In genomic region chr1:45687753-45688737, GRCh38 we compare ENCODE assay signal across 8 cellular contexts. TPM values are rescaled to one million over a fixed set of nuclear protein-coding genes. Genes with fewer than 3 reads are reported as not detected.
DNase-seq lines count a peak whose midpoint lies in the region; ATAC-seq and TF ChIP-seq lines count a peak whose summit lies in the region.

TMEM69 (plus strand) TSS chr1:45688181; CDS start chr1:45691069, 2,888 bp downstream.

- ATAC-seq in GM19324 (IDR thresholded peaks at IDR 0.05; ENCODE audit: low FRiP score, unreplicated experiment) = no peak

- peak within 1 kb of the TSS; percentile 83 for H3K4me3 ChIP-seq in HL-60 (replicated peaks; ENCODE audit: insufficient read depth, low read length)
- peak within 1 kb of the TSS; percentile 90 to 95 for H3K4me3 ChIP-seq in duodenal mucosa (ENCODE audit: low read depth in 1 of 2, low read length in 2 of 2)
- peak within 1 kb of the TSS; percentile 70 for H3K4me3 ChIP-seq in lower leg skin (ENCODE audit: low read depth, poor library complexity, severe bottlenecking)

- H3K27ac ChIP-seq in HL-60 (replicated peaks) (peak within 1 kb of the TSS; percentile 100), duodenal mucosa (ENCODE audit: low read depth, low read length) (peak within 1 kb of the TSS; percentile 94)

- in situ Hi-C loops in Caki2 (cut with HindIII; ENCODE audit: low pct_unique_long_range_greater_than_20kb, low sequenced_read_pairs) = loop anchor here (25.0 kb wide), 1 partner anchor 124 kb away; the partner anchor contains the start of gene MAST2

- H3K9me3 ChIP-seq in duodenal mucosa (ENCODE audit: control insufficient read depth in 1 of 2, low read length in 2 of 2) = no peaks in the 10 kb centered on the region

- DNase-seq in Caki2 (ENCODE audit: low read depth) = peak; percentile 89
- DNase-seq in HL-60 (ENCODE audit: low read depth in 1 of 2, low spot score in 1 of 2) = peak; percentile 87
- DNase-seq in NCI-H82 treated with DMSO at 0.1 percent for 48 hours (lab: John Stamatoyannopoulos, UW; ENCODE audit: unreplicated experiment) = peak; percentile 82
- peak; percentile 78 to 83 for DNase-seq in activated CD4-positive, alpha-beta T cell treated with anti-CD3 and anti-CD28 coated beads, Interleukin-2, amount 50 U/mL, for 48 hours
- peak; percentile 74 to 94 for DNase-seq in lower leg skin (ENCODE audit: low spot score in 2 of 2)
- peak; percentile 83 for DNase-seq in stimulated activated CD4-positive, alpha-beta T cell treated with anti-CD3 and anti-CD28 coated beads, Interleukin-4, amount 100 ng/mL, for 24 hours

- peak within 1 kb of the TSS; percentile 72 to 93 for H3K9ac ChIP-seq in duodenal mucosa (ENCODE audit: low read depth in 1 of 2, low read length in 2 of 2)

- peaks cover 10 to 17% of the 10 kb centered on the region in 2 donors for H3K4me1 ChIP-seq in duodenal mucosa (ENCODE audit: control insufficient read depth in 1 of 2, insufficient read depth in 2 of 2, low read length in 2 of 2)

- no peaks in the 10 kb centered on the region for H3K27me3 ChIP-seq in HL-60 (ENCODE audit: insufficient read depth, poor library complexity, severe bottlenecking)
- H3K27me3 ChIP-seq in duodenal mucosa (ENCODE audit: control insufficient read depth in 1 of 2, insufficient read depth in 2 of 2, low read length in 2 of 2) = no peaks in the 10 kb centered on the region

- no peak for TF ChIP-seq POLR2A in lower leg skin (IDR thresholded peaks at IDR 0.05)

- 1% methylated on average over 23 to 24 of the region's 24 CpGs for WGBS in lower leg skin, 2 donors

- peaks cover 0 to 12% of the 10 kb centered on the region in 2 donors for H3K36me3 ChIP-seq in duodenal mucosa (ENCODE audit: control insufficient read depth in 1 of 2, insufficient read depth in 2 of 2, low read length in 2 of 2)

- intact Hi-C loops in lower leg skin (cut with DNase I; ENCODE audit: low total_unique reads) = no loop called here

- TF ChIP-seq CTCF in HL-60 (IDR thresholded peaks at IDR 0.05; ENCODE audit: insufficient read depth, low read length) = no peak
- TF ChIP-seq CTCF in lower leg skin (IDR thresholded peaks at IDR 0.05) = peak in 1 of 3 donors; percentile 22

RNA-seq across cellular contexts. Expression of gene TMEM69, which starts in this region (rescaled TPM):
- 21.6 and 71.6 TPM in 2 replicates for total RNA-seq in Caki2 (2014; rRNA removed; shearing (Covaris generic); ENCODE audit: low replicate concordance)
- total RNA-seq in lower leg skin = 10 to 100 TPM; 21.8 to 32.9 (median 22.8) TPM
